In genomic region chr1:27341525-27342252, GRCh38 we compare ENCODE assay signal across 9 cellular contexts. TPM values are rescaled to one million over a fixed set of nuclear protein-coding genes. Genes with fewer than 3 reads are reported as not detected.
DNase-seq lines count a peak whose midpoint lies in the region; ATAC-seq, FAIRE-seq and TF ChIP-seq lines count a peak whose summit lies in the region.
"Had no signal": no experiment of that assay in that cellular context is flagged by ENCODE, and none has a peak within 500 bp of the region (broad histone marks: within the 10 kb centered on the region; RNA-seq: fewer than 3 reads in every experiment).

SYTL1 (plus strand) TSS chr1:27342022; CDS start chr1:27345335, 3,313 bp downstream.

- FAIRE-seq in kidney (lab: Jason Lieb, UNC) = no peak

- peak in 1 of 7 experiments; percentile 7 for TF ChIP-seq CTCF in body of pancreas (IDR thresholded peaks at IDR 0.05)
- TF ChIP-seq CTCF in kidney (IDR thresholded peaks at IDR 0.05; ENCODE audit: borderline replicate concordance, extremely low read depth, insufficient read depth) = peak; percentile 0

- H3K27ac ChIP-seq in body of pancreas = peak within 1 kb of the TSS; percentile 69 to 85 (median 82)
- H3K27ac ChIP-seq in kidney (ENCODE audit: low read depth in 2 of 2, low read length in 2 of 2) = no peak within 1 kb of the TSS

- DNase-seq in DMS 273 treated with DMSO at 0.1 percent for 48 hours (lab: John Stamatoyannopoulos, UW) (peak; percentile 47), NCI-H187 treated with DMSO at 0.1 percent for 48 hours (lab: John Stamatoyannopoulos, UW) (peak; percentile 64), T1000 (lab: John Stamatoyannopoulos, UW) (peak; percentile 26), body of pancreas (peak; percentile 79 to 88 (median 84)), kidney (peak; percentile 85)
- peak; percentile 37 to 48 for DNase-seq in stimulated activated CD8-positive, alpha-beta memory T cell treated with anti-CD3 and anti-CD28 coated beads, Interleukin-2, amount 100 ng/mL, for 1 hour (ENCODE audit: low read depth in 2 of 2)

- H3K36me3 ChIP-seq in body of pancreas (replicated peaks in 1 of 2; ENCODE audit: insufficient read depth in 1 of 2, low read depth in 2 of 2) (no peaks in the 10 kb centered on the region), kidney (ENCODE audit: control insufficient read depth in 1 of 2, insufficient read depth in 2 of 2, low read length in 2 of 2) (peaks cover 0 to 2% of the 10 kb centered on the region in 2 donors)

- H3K27me3 ChIP-seq in body of pancreas = no peaks in the 10 kb centered on the region

- H3K9ac ChIP-seq in kidney (ENCODE audit: low read length in 2 of 2) = peak within 1 kb of the TSS in 1 of 2 donors; percentile 56

- peaks cover 27% of the 10 kb centered on the region for H3K4me1 ChIP-seq in body of pancreas
- H3K4me1 ChIP-seq in kidney (ENCODE audit: control insufficient read depth in 1 of 2, insufficient read depth in 1 of 2, low read depth in 1 of 2, low read length in 2 of 2) = peaks cover 0 to 2% of the 10 kb centered on the region in 2 donors

- ATAC-seq in GM21825 (IDR thresholded peaks at IDR 0.05; ENCODE audit: unreplicated experiment) (peak; percentile 51), body of pancreas (peak; percentile 86), HG02852 (IDR thresholded peaks at IDR 0.05; ENCODE audit: unreplicated experiment) (no peak)

- H3K4me3 ChIP-seq in body of pancreas = peak within 1 kb of the TSS; percentile 37 to 63
- peak within 1 kb of the TSS in 1 of 2 donors; percentile 40 for H3K4me3 ChIP-seq in kidney (ENCODE audit: low read length in 2 of 2)

- 13 to 41% methylated on average over 7 to 22 of the region's 22 CpGs for WGBS in body of pancreas, 2 donors

- H3K9me3 ChIP-seq in body of pancreas = no peaks in the 10 kb centered on the region
- H3K9me3 ChIP-seq in kidney (ENCODE audit: control insufficient read depth in 1 of 2, low read length in 2 of 2) = no peaks in the 10 kb centered on the region

- TF ChIP-seq POLR2A in body of pancreas (IDR thresholded peaks at IDR 0.05) = peak; percentile 51 to 79 (median 73)

- intact Hi-C loops in body of pancreas (cut with DNase I) (no loop called here), kidney (cut with DNase I) (no loop called here)

RNA-seq across cellular contexts. Expression of gene SYTL1, which starts in this region (rescaled TPM):
- total RNA-seq in body of pancreas = 100 to 1,000 TPM; 107 to 129 TPM
- total RNA-seq in kidney = 19.3 TPM
- 5.9 TPM for polyA plus RNA-seq in kidney (ENCODE audit: insufficient read depth, low read depth, low replicate concordance)
- total RNA-seq: SK-MEL-5 had no signal

Comparison
In these comparisons a context has a peak if more than half of its experiments do, and no peak if none do; other contexts are left out.
1. DNase-seq: peak in every context shown above with its lines; median percentile 85 in kidney; 84 in body of pancreas; 64 in NCI-H187 treated with DMSO at 0.1 percent for 48 hours; 47 in DMS 273 treated with DMSO at 0.1 percent for 48 hours; 42 in stimulated activated CD8-positive, alpha-beta memory T cell treated with anti-CD3 and anti-CD28 coated beads, Interleukin-2, amount 100 ng/mL, for 1 hour; 26 in T1000.
2. H3K27ac ChIP-seq: peak in body of pancreas (4 of 4); none in kidney (0 of 2).